ENCODE assay signal across 8 cellular contexts in the genomic region with DNA sequence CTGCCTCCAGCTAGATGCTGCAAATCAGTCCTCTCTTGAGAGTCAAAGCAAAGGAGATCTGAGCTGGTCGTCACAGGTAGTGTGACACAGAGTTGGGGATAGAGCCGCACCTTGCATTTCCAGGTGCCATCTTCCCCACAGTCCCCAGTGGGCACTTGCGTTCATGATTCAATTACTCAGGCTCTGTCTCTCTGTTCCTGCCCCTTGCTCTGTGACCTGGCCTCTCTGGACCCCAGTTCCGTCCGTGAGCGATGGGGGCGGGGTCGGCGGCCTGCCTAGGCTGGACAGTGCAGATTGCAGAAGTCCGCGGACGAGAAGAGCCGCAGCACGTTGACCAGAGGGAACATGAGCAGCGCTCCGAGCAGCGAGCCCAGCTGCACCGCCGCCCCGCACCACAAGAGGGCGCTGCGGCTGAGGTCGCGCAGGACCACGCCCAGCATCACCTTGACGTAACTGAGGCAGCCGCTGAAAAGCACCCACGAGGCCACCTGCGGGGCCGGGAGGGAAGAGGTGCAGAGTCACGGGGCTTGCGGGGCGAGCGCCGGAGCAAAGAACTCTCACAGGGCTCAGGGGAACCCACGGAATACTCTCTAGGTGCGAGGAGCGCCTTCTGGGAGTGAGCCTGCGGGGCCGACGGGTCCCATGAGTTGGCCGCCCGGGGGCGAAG. TPM values are rescaled to one million over a fixed set of nuclear protein-coding genes. Genes with fewer than 3 reads are reported as not detected.
DNase-seq lines count a peak whose midpoint lies in the region; ATAC-seq and TF ChIP-seq lines count a peak whose summit lies in the region.

No MANE protein-coding gene starts in this region.

- H3K4me3 ChIP-seq in Jurkat, Clone E6-1 (ENCODE audit: low read length), result peak overlapping the region; percentile 23

- H3K27me3 Mint-ChIP-seq in activated naive CD4-positive, alpha-beta T cell treated with anti-CD3 and anti-CD28 coated beads for 36 hours (ENCODE audit: low read depth), result peaks cover 3% of the 10 kb centered on the region
- H3K27me3 Mint-ChIP-seq in stimulated activated naive CD8-positive, alpha-beta T cell treated with anti-CD3 and anti-CD28 coated beads, Interleukin-15, amount 100 ng/mL, for 72 hours, result no peaks in the 10 kb centered on the region

- intact Hi-C loops in activated naive CD4-positive, alpha-beta T cell treated with anti-CD3 and anti-CD28 coated beads for 36 hours (cut with micrococcal nuclease), result no loop called here

- no peaks in the 10 kb centered on the region for H3K36me3 Mint-ChIP-seq in activated naive CD4-positive, alpha-beta T cell treated with anti-CD3 and anti-CD28 coated beads for 36 hours (ENCODE audit: low read depth)

- peak; percentile 83 for TF ChIP-seq CTCF in C4-2B (conservative IDR thresholded peaks at IDR 0.05)

- peak; percentile 27 for ATAC-seq in stimulated activated naive CD8-positive, alpha-beta T cell treated with anti-CD3 and anti-CD28 coated beads, Interleukin-15, amount 100 ng/mL, for 72 hours
- ATAC-seq in HG02884 (IDR thresholded peaks at IDR 0.05; ENCODE audit: unreplicated experiment), result no peak

- CTCF ChIA-PET in activated naive CD4-positive, alpha-beta T cell treated with anti-CD3 and anti-CD28 coated beads for 36 hours (lab: Charles Lee), result interaction anchor here (0.5 to 1.3 kb wide), 5 partner anchors 8 to 196 kb away, joined by 3 to 4 read pairs (median 3); no protein-coding TSS in a partner anchor

- peak; percentile 34 for DNase-seq in Jurkat, Clone E6-1 (ENCODE audit: low read depth, low spot score)
- peak; percentile 22 for DNase-seq in activated naive CD4-positive, alpha-beta T cell treated with anti-CD3 and anti-CD28 coated beads for 36 hours
- peak; percentile 84 for DNase-seq in islet precursor cell
- peak; percentile 37 to 45 for DNase-seq in stimulated activated naive CD8-positive, alpha-beta T cell treated with anti-CD3 and anti-CD28 coated beads, Interleukin-15, amount 100 ng/mL, for 72 hours
- no peak for DNase-seq in NCI-H524 (lab: John Stamatoyannopoulos, UW)
- DNase-seq in NCI-H2227 (lab: John Stamatoyannopoulos, UW; ENCODE audit: unreplicated experiment), result no peak

- H3K27ac Mint-ChIP-seq in activated naive CD4-positive, alpha-beta T cell treated with anti-CD3 and anti-CD28 coated beads for 36 hours, result no peak overlapping the region
- H3K27ac Mint-ChIP-seq in stimulated activated naive CD8-positive, alpha-beta T cell treated with anti-CD3 and anti-CD28 coated beads, Interleukin-15, amount 100 ng/mL, for 72 hours, result no peak overlapping the region

- H3K9me3 Mint-ChIP-seq in activated naive CD4-positive, alpha-beta T cell treated with anti-CD3 and anti-CD28 coated beads for 36 hours, result no peaks in the 10 kb centered on the region
- no peaks in the 10 kb centered on the region for H3K9me3 Mint-ChIP-seq in stimulated activated naive CD8-positive, alpha-beta T cell treated with anti-CD3 and anti-CD28 coated beads, Interleukin-15, amount 100 ng/mL, for 72 hours

- no peak overlapping the region for H3K27ac ChIP-seq in C4-2B

- no peak overlapping the region for H3K4me3 Mint-ChIP-seq in activated naive CD4-positive, alpha-beta T cell treated with anti-CD3 and anti-CD28 coated beads for 36 hours
- H3K4me3 Mint-ChIP-seq in stimulated activated naive CD8-positive, alpha-beta T cell treated with anti-CD3 and anti-CD28 coated beads, Interleukin-15, amount 100 ng/mL, for 72 hours, result no peak overlapping the region

- peaks cover 3% of the 10 kb centered on the region for H3K4me1 Mint-ChIP-seq in activated naive CD4-positive, alpha-beta T cell treated with anti-CD3 and anti-CD28 coated beads for 36 hours (ENCODE audit: low read depth)
- peaks cover 33% of the 10 kb centered on the region for H3K4me1 Mint-ChIP-seq in stimulated activated naive CD8-positive, alpha-beta T cell treated with anti-CD3 and anti-CD28 coated beads, Interleukin-15, amount 100 ng/mL, for 72 hours

RNA-seq across cellular contexts. Expression of a gene that starts 7.4 kb away (rescaled TPM):
- not detected for polyA plus RNA-seq in Jurkat, Clone E6-1 (2012; ENCODE audit: insufficient read depth, insufficient read length)
- not detected for total RNA-seq in activated naive CD4-positive, alpha-beta T cell treated with anti-CD3 and anti-CD28 coated beads for 36 hours

Comparison
In these comparisons a context has a peak if more than half of its experiments do, and no peak if none do; other contexts are left out.
1. DNase-seq: peak in Jurkat, Clone E6-1 (single experiment), activated naive CD4-positive, alpha-beta T cell treated with anti-CD3 and anti-CD28 coated beads for 36 hours (single experiment), islet precursor cell (single experiment) and stimulated activated naive CD8-positive, alpha-beta T cell treated with anti-CD3 and anti-CD28 coated beads, Interleukin-15, amount 100 ng/mL, for 72 hours (2 of 2); none in NCI-H524 (0 of 2) and NCI-H2227 (single experiment).